In genomic region chr3:128278761-128279593, GRCh38 we compare ENCODE assay signal across 12 cellular contexts.
DNase-seq lines count a peak whose midpoint lies in the region; ATAC-seq and TF ChIP-seq lines count a peak whose summit lies in the region.
"Had no signal": no experiment of that assay in that cellular context is flagged by ENCODE, and none has a peak within 500 bp of the region (broad histone marks: within the 10 kb centered on the region; RNA-seq: fewer than 3 reads in every experiment).

No MANE protein-coding gene starts in this region.

- H3K27me3 Mint-ChIP-seq in nephron (ENCODE audit: low read depth): no peaks in the 10 kb centered on the region

- no peaks in the 10 kb centered on the region for H3K36me3 Mint-ChIP-seq in nephron (ENCODE audit: low read depth)

- no peak overlapping the region for H3K4me3 ChIP-seq in fibroblast of mammary gland (ENCODE audit: control insufficient read depth, low read depth, low read length)

- DNase-seq in AG08396 (ENCODE audit: low spot score): peak; percentile 80
- peak; percentile 80 for DNase-seq in NCI-H69 (lab: John Stamatoyannopoulos, UW)
- peak; percentile 93 for DNase-seq in fibroblast of mammary gland (ENCODE audit: low read depth)
- no peak for DNase-seq in GDM1 (lab: John Stamatoyannopoulos, UW)
- DNase-seq: Calu3, NCI-H526 treated with DMSO at 0.1 percent for 48 hours had no signal

- no peak for ATAC-seq in HG02588 (IDR thresholded peaks at IDR 0.05; ENCODE audit: unreplicated experiment)
- ATAC-seq in HG03521 (IDR thresholded peaks at IDR 0.05; ENCODE audit: unreplicated experiment): no peak
- ATAC-seq in GM21723 (IDR thresholded peaks at IDR 0.05; ENCODE audit: unreplicated experiment): no peak
- ATAC-seq: HCT116 had no signal

- H3K4me1 Mint-ChIP-seq in nephron: peaks cover 79% of the 10 kb centered on the region

- no peaks in the 10 kb centered on the region for H3K9me3 Mint-ChIP-seq in nephron
- H3K9me3 Mint-ChIP-seq: activated T-helper 1 cell treated with anti-CD3 and anti-CD28 coated beads, Interleukin-12 subunit alpha, Interleukin-12 subunit beta, Interleukin-2, Interleukin-4 antibody, amounts not matched to agents 30 ng/mL and 10 ng/mL and 1 ng/mL, durations not matched to agents 14 hours and 24 hours and 36 hours had no signal

- peak overlapping the region; percentile 92 to 96 (median 94) for H3K27ac Mint-ChIP-seq in nephron
- H3K27ac Mint-ChIP-seq: activated T-helper 1 cell treated with anti-CD3 and anti-CD28 coated beads, Interleukin-12 subunit alpha, Interleukin-12 subunit beta, Interleukin-2, Interleukin-4 antibody, amounts not matched to agents 30 ng/mL and 10 ng/mL and 1 ng/mL, durations not matched to agents 14 hours and 24 hours and 36 hours had no signal

- TF ChIP-seq CTCF in fibroblast of mammary gland (conservative IDR thresholded peaks at IDR 0.05; ENCODE audit: control insufficient read depth, insufficient read depth, low read depth, low read length) (no peak), nephron (IDR thresholded peaks at IDR 0.05; ENCODE audit: unreplicated experiment in 3 of 3) (peak in 2 of 3 experiments; percentile 9 to 32)

- H3K4me3 Mint-ChIP-seq in nephron: peak overlapping the region; percentile 7 to 17 (median 13)
- H3K4me3 Mint-ChIP-seq: activated T-helper 1 cell treated with anti-CD3 and anti-CD28 coated beads, Interleukin-12 subunit alpha, Interleukin-12 subunit beta, Interleukin-2, Interleukin-4 antibody, amounts not matched to agents 30 ng/mL and 10 ng/mL and 1 ng/mL, durations not matched to agents 14 hours and 24 hours and 36 hours had no signal
